Comparison of ENCODE assay signal across 13 cellular contexts in the genomic region with DNA sequence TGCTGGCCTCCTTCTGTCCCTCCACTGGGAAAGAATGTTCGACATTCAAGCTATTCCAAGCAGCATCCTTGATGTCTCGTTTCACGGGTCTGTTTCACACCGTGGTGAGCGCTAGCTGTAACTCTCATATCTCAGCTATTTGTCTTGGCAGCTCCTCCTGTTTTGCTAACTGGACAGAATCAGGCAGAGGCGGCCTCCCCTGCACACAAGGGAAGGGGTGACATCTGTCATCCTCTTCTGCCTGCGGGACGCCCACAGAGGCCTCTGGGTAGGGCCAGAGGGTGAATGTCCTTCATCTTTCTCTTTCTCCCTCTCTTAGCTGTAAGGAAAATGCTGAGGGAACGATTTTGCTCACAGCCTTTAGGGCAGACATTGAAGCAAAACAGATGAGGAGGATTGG.
DNase-seq lines count a peak whose midpoint lies in the region; ATAC-seq and TF ChIP-seq lines count a peak whose summit lies in the region.
"Had no signal": no experiment of that assay in that cellular context is flagged by ENCODE, and none has a peak within 500 bp of the region (broad histone marks: within the 10 kb centered on the region; RNA-seq: fewer than 3 reads in every experiment).

No MANE protein-coding gene starts in this region.

- H3K4me1 ChIP-seq in IMR-90 (ENCODE audit: control insufficient read depth, insufficient read depth, low read length) (peaks cover 8% of the 10 kb centered on the region; the same call in 1 of the 2 replicates), mesenchymal stem cell (ENCODE audit: control insufficient read depth, insufficient read depth, low read depth, low read length) (peaks cover 14% of the 10 kb centered on the region), GM23338 (ENCODE audit: insufficient read depth) (no peaks in the 10 kb centered on the region)

- H3K27ac Mint-ChIP-seq in GM23338, result no peak overlapping the region
- H3K27ac Mint-ChIP-seq in stimulated activated effector memory CD8-positive, alpha-beta T cell treated with anti-CD3 and anti-CD28 coated beads, Interleukin-12 subunit alpha, Interleukin-12 subunit beta, amount 100 ng/mL, for 72 hours, result no peak overlapping the region
- H3K27ac Mint-ChIP-seq: activated T-cell treated with anti-CD3 and anti-CD28 coated beads, Interleukin-2, amount 50 U/mL, for 24 hours; naive thymus-derived CD8-positive, alpha-beta T cell had no signal

- H3K14ac ChIP-seq in IMR-90 (replicated peaks; ENCODE audit: low read depth, low read length), result no peak overlapping the region
- no peak overlapping the region for H3K14ac ChIP-seq in mesenchymal stem cell (ENCODE audit: low read length in 2 of 2)

- ATAC-seq in IMR-90 (ENCODE audit: low read depth) (peak; percentile 74), GM23338 (no peak), GM21529 (IDR thresholded peaks at IDR 0.05; ENCODE audit: unreplicated experiment) (no peak)
- no peak for ATAC-seq in stimulated activated effector memory CD8-positive, alpha-beta T cell treated with anti-CD3 and anti-CD28 coated beads, Interleukin-12 subunit alpha, Interleukin-12 subunit beta, amount 100 ng/mL, for 72 hours
- ATAC-seq: naive thymus-derived CD8-positive, alpha-beta T cell had no signal

- H3K4me3 Mint-ChIP-seq in GM23338, result no peak overlapping the region
- no peak overlapping the region for H3K4me3 Mint-ChIP-seq in stimulated activated effector memory CD8-positive, alpha-beta T cell treated with anti-CD3 and anti-CD28 coated beads, Interleukin-12 subunit alpha, Interleukin-12 subunit beta, amount 100 ng/mL, for 72 hours
- H3K4me3 Mint-ChIP-seq: activated T-cell treated with anti-CD3 and anti-CD28 coated beads, Interleukin-2, amount 50 U/mL, for 24 hours; naive thymus-derived CD8-positive, alpha-beta T cell had no signal

- no peak overlapping the region for H3K56ac ChIP-seq in IMR-90 (ENCODE audit: extremely low read depth, insufficient read depth, low read length)

- no peak overlapping the region for H2AK9ac ChIP-seq in IMR-90 (replicated peaks; ENCODE audit: low read depth, low read length, poor library complexity)

- no peak overlapping the region for H3K4ac ChIP-seq in IMR-90 (ENCODE audit: low read depth, low read length)
- no peak overlapping the region for H3K4ac ChIP-seq in mesenchymal stem cell (ENCODE audit: low read depth in 1 of 2, low read length in 2 of 2)

- POLR2A ChIA-PET in IMR-90 (lab: Charles Lee; ENCODE audit: unreplicated experiment), result no interaction called here

- no peak overlapping the region for H4K5ac ChIP-seq in IMR-90 (ENCODE audit: low read depth, low read length)

- no peak overlapping the region for H2BK20ac ChIP-seq in IMR-90 (ENCODE audit: low read depth, low read length)

- H3K36me3 Mint-ChIP-seq in GM23338 (ENCODE audit: low read depth), result peaks cover 6% of the 10 kb centered on the region; the same call in 1 of the 3 replicates
- H3K36me3 Mint-ChIP-seq in stimulated activated effector memory CD8-positive, alpha-beta T cell treated with anti-CD3 and anti-CD28 coated beads, Interleukin-12 subunit alpha, Interleukin-12 subunit beta, amount 100 ng/mL, for 72 hours, result no peaks in the 10 kb centered on the region

- H3K27me3 ChIP-seq in IMR-90 (ENCODE audit: control insufficient read depth, insufficient read depth, low read length) (peaks cover 16% of the 10 kb centered on the region), mesenchymal stem cell (ENCODE audit: control insufficient read depth in 1 of 2, insufficient read depth in 1 of 2, low read length in 2 of 2) (no peaks in the 10 kb centered on the region), GM23338 (ENCODE audit: insufficient read depth) (no peaks in the 10 kb centered on the region)

- H3K4me2 ChIP-seq in IMR-90 (ENCODE audit: low read depth, low read length), result peak overlapping the region; percentile 10; the same call in 1 of the 2 replicates
- peak overlapping the region; percentile 25 for H3K4me2 ChIP-seq in mesenchymal stem cell (ENCODE audit: low read length, poor library complexity, severe bottlenecking)
- no peak overlapping the region for H3K4me2 ChIP-seq in GM23338

- BruUV-seq in IMR-90 (replicated peaks; lab: Mats Ljungman, UMichigan), result no TSS peak

- dilution Hi-C loops in IMR-90 (cut with HindIII; ENCODE audit: low sequenced_read_pairs, unreplicated experiment), result no loop called here

- TF ChIP-seq RAD21 in IMR-90 (IDR thresholded peaks at IDR 0.05; ENCODE audit: low read length), result no peak

- intact Hi-C loops in IMR-90 (cut with micrococcal nuclease), result no loop called here

- WGBS in IMR-90 (ENCODE audit: extremely low coverage in 2 of 2, insufficient read length in 1 of 2), 2 experiments, result 71% methylated on average over 1 of the region's 9 CpGs; no CpG with 5 or more reads in 1 of the 2 experiments
- WGBS in mesenchymal stem cell, result 64% methylated on average over 9 of the region's 9 CpGs

- DNase-seq in A172 (ENCODE audit: low spot score), result peak; percentile 23
- DNase-seq in IMR-90, result peak; percentile 5
- DNase-seq in epithelial cell of esophagus (ENCODE audit: low read depth), result peak; percentile 22
- DNase-seq in mesenchymal stem cell, result no peak
- no peak for DNase-seq in GM23338 (ENCODE audit: low spot score)
- DNase-seq in stimulated activated effector memory CD8-positive, alpha-beta T cell treated with anti-CD3 and anti-CD28 coated beads, Interleukin-12 subunit alpha, Interleukin-12 subunit beta, amount 100 ng/mL, for 72 hours (ENCODE audit: low spot score in 2 of 2), result no peak
- no peak for DNase-seq in NCI-H345 (lab: John Stamatoyannopoulos, UW)
- DNase-seq: activated CD4-positive, CD25-positive, alpha-beta regulatory T cell; activated T-cell treated with anti-CD3 and anti-CD28 coated beads, Interleukin-2, amount 50 U/mL, for 24 hours; DND-41; naive thymus-derived CD8-positive, alpha-beta T cell; NCI-H146 had no signal

- H3K23ac ChIP-seq in IMR-90 (ENCODE audit: low read depth, low read length) (no peak overlapping the region), mesenchymal stem cell (ENCODE audit: low read length in 2 of 2) (no peak overlapping the region)

- H3K36me3 ChIP-seq in IMR-90 (ENCODE audit: control insufficient read depth, insufficient read depth, low read length) (no peaks in the 10 kb centered on the region), mesenchymal stem cell (ENCODE audit: control insufficient read depth in 1 of 2, insufficient read depth in 2 of 2, low read depth in 1 of 2, low read length in 2 of 2) (peaks cover 0 to 3% of the 10 kb centered on the region in 2 experiments), GM23338 (ENCODE audit: insufficient read depth) (no peaks in the 10 kb centered on the region)

- TF ChIP-seq POLR2A in IMR-90 (IDR thresholded peaks at IDR 0.05; ENCODE audit: low read depth, low read length), result no peak

- H3K79me1 ChIP-seq in IMR-90 (ENCODE audit: low read depth in 1 of 2, low read length in 2 of 2) (no peaks in the 10 kb centered on the region), mesenchymal stem cell (replicated peaks; ENCODE audit: low read length, poor library complexity, severe bottlenecking) (no peaks in the 10 kb centered on the region)

- H3K9me2 ChIP-seq in GM23338 (ENCODE audit: insufficient read depth), result no peaks in the 10 kb centered on the region

- H4K8ac ChIP-seq in IMR-90 (ENCODE audit: low read depth in 2 of 2, low read length in 2 of 2) (no peak overlapping the region), mesenchymal stem cell (ENCODE audit: low read length) (no peak overlapping the region)

- no peaks in the 10 kb centered on the region for H3K4me1 Mint-ChIP-seq in GM23338
- H3K4me1 Mint-ChIP-seq in stimulated activated effector memory CD8-positive, alpha-beta T cell treated with anti-CD3 and anti-CD28 coated beads, Interleukin-12 subunit alpha, Interleukin-12 subunit beta, amount 100 ng/mL, for 72 hours, result no peaks in the 10 kb centered on the region
- H3K4me1 Mint-ChIP-seq: naive thymus-derived CD8-positive, alpha-beta T cell had no signal

- no peak overlapping the region for H2BK12ac ChIP-seq in mesenchymal stem cell (ENCODE audit: low read length in 2 of 2)

- H3K9me3 ChIP-seq in IMR-90 (ENCODE audit: control insufficient read depth, insufficient read depth, low read length) (peaks cover 13% of the 10 kb centered on the region), mesenchymal stem cell (ENCODE audit: control insufficient read depth, low read length) (peaks cover 20% of the 10 kb centered on the region)

- H3K27ac ChIP-seq in IMR-90 (ENCODE audit: insufficient read depth, low read length) (no peak overlapping the region), mesenchymal stem cell (ENCODE audit: low read length, poor library complexity, severe bottlenecking) (peak overlapping the region; percentile 81), GM23338 (ENCODE audit: low read depth) (no peak overlapping the region)

- peaks cover 8% of the 10 kb centered on the region for H3K27me3 Mint-ChIP-seq in GM23338 (ENCODE audit: insufficient read depth, low read depth, poor library complexity)

- no peak overlapping the region for H2BK5ac ChIP-seq in IMR-90 (ENCODE audit: low read depth, low read length, poor library complexity, severe bottlenecking)
- H2BK5ac ChIP-seq in mesenchymal stem cell (ENCODE audit: low read depth, low read length, poor library complexity, severe bottlenecking), result no peak overlapping the region

- H3F3A ChIP-seq in GM23338 (replicated peaks; ENCODE audit: low read depth), result no peaks in the 10 kb centered on the region

- H2BK15ac ChIP-seq in IMR-90 (ENCODE audit: low read depth, low read length) (no peak overlapping the region), mesenchymal stem cell (ENCODE audit: low read depth, poor library complexity, severe bottlenecking) (no peak overlapping the region)

- H3K4me3 ChIP-seq in IMR-90 (ENCODE audit: insufficient read depth, low read depth, low read length), result no peak overlapping the region
- no peak overlapping the region for H3K4me3 ChIP-seq in epithelial cell of esophagus (ENCODE audit: low read length)
- no peak overlapping the region for H3K4me3 ChIP-seq in mesenchymal stem cell (ENCODE audit: insufficient read depth in 1 of 2, low read depth in 1 of 2, low read length in 2 of 2)
- H3K4me3 ChIP-seq in GM23338, result no peak overlapping the region

- TF ChIP-seq CTCF in IMR-90 (conservative IDR thresholded peaks at IDR 0.05; ENCODE audit: low read depth, low read length), result no peak
- TF ChIP-seq CTCF in epithelial cell of esophagus (IDR thresholded peaks at IDR 0.05; ENCODE audit: insufficient read depth, low read depth, low read length, missing control alignments), result no peak
- no peak for TF ChIP-seq CTCF in GM23338 (conservative IDR thresholded peaks at IDR 0.05; ENCODE audit: low read depth in 2 of 2)

- H3K9me3 Mint-ChIP-seq in GM23338, result peaks cover 15% of the 10 kb centered on the region
- peaks cover 5% of the 10 kb centered on the region for H3K9me3 Mint-ChIP-seq in stimulated activated effector memory CD8-positive, alpha-beta T cell treated with anti-CD3 and anti-CD28 coated beads, Interleukin-12 subunit alpha, Interleukin-12 subunit beta, amount 100 ng/mL, for 72 hours

- no peak overlapping the region for H2BK120ac ChIP-seq in IMR-90 (ENCODE audit: low read depth, low read length)
- no peak overlapping the region for H2BK120ac ChIP-seq in mesenchymal stem cell (ENCODE audit: low read depth, low read length)

- H2AK5ac ChIP-seq in IMR-90 (ENCODE audit: low read depth, low read length) (no peak overlapping the region), mesenchymal stem cell (ENCODE audit: low read length, severe bottlenecking) (no peak overlapping the region)

- H2AFZ ChIP-seq in IMR-90 (replicated peaks; ENCODE audit: low read length, poor library complexity), result no peak overlapping the region
- no peak overlapping the region for H2AFZ ChIP-seq in mesenchymal stem cell (ENCODE audit: low read depth, low read length)
- no peak overlapping the region for H2AFZ ChIP-seq in GM23338

- in situ Hi-C loops in IMR-90 (cut with MboI; ENCODE audit: low sequenced_read_pairs), result no loop called here

- H3K9ac ChIP-seq in IMR-90 (ENCODE audit: low read depth, low read length) (no peak overlapping the region), mesenchymal stem cell (ENCODE audit: low read length) (no peak overlapping the region)

- H3K9me1 ChIP-seq in IMR-90 (ENCODE audit: insufficient read depth, low read length), result no peaks in the 10 kb centered on the region

- H3K79me2 ChIP-seq in GM23338 (replicated peaks; ENCODE audit: insufficient read depth), result no peaks in the 10 kb centered on the region

- CTCF ChIA-PET in IMR-90 (lab: Yijun Ruan, JAX), result no interaction called here

- no peak overlapping the region for H3K18ac ChIP-seq in IMR-90 (ENCODE audit: low read depth, low read length)
- H3K18ac ChIP-seq in mesenchymal stem cell (ENCODE audit: low read depth in 1 of 2, low read length in 2 of 2), result no peak overlapping the region

- no peaks in the 10 kb centered on the region for H4K20me1 ChIP-seq in IMR-90 (ENCODE audit: insufficient read depth, low read length)
- no peaks in the 10 kb centered on the region for H4K20me1 ChIP-seq in GM23338 (replicated peaks; ENCODE audit: insufficient read depth)

- H4K91ac ChIP-seq in IMR-90 (ENCODE audit: insufficient read depth, low read depth, low read length) (no peak overlapping the region), mesenchymal stem cell (ENCODE audit: low read length) (no peak overlapping the region)

Comparison
In these comparisons a context has a peak if more than half of its experiments do, and no peak if none do; other contexts are left out.
1. DNase-seq: peak in A172 (single experiment), IMR-90 (single experiment) and epithelial cell of esophagus (single experiment); none in mesenchymal stem cell (single experiment), GM23338 (single experiment), stimulated activated effector memory CD8-positive, alpha-beta T cell treated with anti-CD3 and anti-CD28 coated beads, Interleukin-12 subunit alpha, Interleukin-12 subunit beta, amount 100 ng/mL, for 72 hours (0 of 2) and NCI-H345 (single experiment).